In the genomic region with DNA sequence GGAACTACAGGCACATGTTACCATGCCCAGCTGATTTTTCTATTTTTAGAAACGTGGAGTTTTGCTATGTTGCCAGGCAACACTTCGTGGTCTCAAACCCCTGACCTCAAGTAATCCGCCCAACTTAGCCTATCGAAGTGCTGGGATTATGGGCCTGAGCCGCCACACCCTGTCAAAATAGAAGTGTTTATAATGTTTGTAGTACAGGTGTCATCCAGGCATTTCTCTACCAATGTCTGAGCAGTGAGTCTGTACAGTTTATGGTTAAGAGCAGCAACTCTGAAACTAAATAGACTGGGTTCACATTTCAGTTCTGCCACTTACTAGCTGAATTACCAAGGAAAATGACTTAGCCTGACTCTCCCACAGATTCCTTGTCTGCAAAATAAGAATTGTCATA, we compare ENCODE assay signal across 14 cellular contexts.
"Had no signal": no experiment of that assay in that cellular context is flagged by ENCODE, and none has a peak within 500 bp of the region (broad histone marks: within the 10 kb centered on the region; RNA-seq: fewer than 3 reads in every experiment).

No MANE protein-coding gene starts in this region.

- H3K4me3 ChIP-seq: colonic mucosa, esophagus squamous epithelium had no signal

- H3K4me1 ChIP-seq: colonic mucosa, esophagus squamous epithelium had no signal

- ATAC-seq: activated CD8-positive, alpha-beta T cell treated with anti-CD3 and anti-CD28 coated beads, Interleukin-2, amount 10 ng/mL, durations not matched to agents 7 days and 5 days; stimulated activated memory B cell treated with anti-CD40 and anti-IgM and Interleukin-4, amounts not matched to agents 10 μg/mL and 1 μg/mL and 100 μg/mL, for 72 hours had no signal

- H3K9me3 ChIP-seq: colonic mucosa had no signal

- H3K36me3 ChIP-seq: colonic mucosa, esophagus squamous epithelium had no signal

- DNase-seq: activated B cell treated with CpG ODN at 0.5 μM for 24 hours; activated CD4-positive, alpha-beta T cell treated with anti-CD3 and anti-CD28 coated beads, Interleukin-2, amount 10 ng/mL, durations not matched to agents 24 days and 14 days; activated CD8-positive, alpha-beta memory T cell treated with anti-CD3 and anti-CD28 coated beads, Interleukin-2, amount 50 U/mL, for 48 hours; activated CD8-positive, alpha-beta T cell treated with anti-CD3 and anti-CD28 coated beads, Interleukin-2, amount 10 ng/mL, durations not matched to agents 7 days and 5 days; activated gamma-delta T cell treated with Interleukin-2 at 50 U/mL for 16 hours; activated naive CD8-positive, alpha-beta T cell treated with anti-CD3 and anti-CD28 coated beads for 36 hours; amygdala; central memory CD4-positive, alpha-beta T cell; colonic mucosa; esophagus squamous epithelium; hippocampal formation; stimulated activated CD4-positive, alpha-beta T cell treated with anti-CD3 and anti-CD28 coated beads, Interleukin-12 subunit alpha, Interleukin-12 subunit beta, amount 100 ng/mL, for 4 hours had no signal

- H3K27ac ChIP-seq: colonic mucosa, esophagus squamous epithelium, parathyroid adenoma had no signal

- H3K27me3 ChIP-seq: colonic mucosa, esophagus squamous epithelium had no signal
